ENCODE assay signal across 23 cellular contexts in genomic region chr1:30064547-30064946, GRCh38.
"Had no signal": no experiment of that assay in that cellular context is flagged by ENCODE, and none has a peak within 500 bp of the region (broad histone marks: within the 10 kb centered on the region; RNA-seq: fewer than 3 reads in every experiment).

No MANE protein-coding gene starts in this region.

- ATAC-seq: heart left ventricle; left colon; left ventricle myocardium superior; psoas muscle; sciatic nerve; stimulated activated naive B cell treated with anti-CD40 and anti-IgM and Interleukin-4, amounts not matched to agents 10 μg/mL and 1 μg/mL and 100 μg/mL, for 72 hours had no signal

- H3K4me1 ChIP-seq: heart left ventricle, parathyroid adenoma, psoas muscle, spleen, uterus had no signal

- H3K9me3 ChIP-seq: heart left ventricle, psoas muscle, spleen, uterus had no signal

- H2AFZ ChIP-seq: parathyroid adenoma had no signal

- DNase-seq: cortex of kidney; dorsolateral prefrontal cortex; effector CD8-positive, alpha-beta T cell; foreskin melanocyte; heart left ventricle; hippocampal formation; left colon; left ventricle myocardium superior; mesenchymal stem cell; midbrain; nephron progenitor cell; psoas muscle; retina; spleen; stimulated activated CD4-positive, alpha-beta T cell treated with anti-CD3 and anti-CD28 coated beads, Interleukin-15, amount 100 ng/mL, for 24 hours; stimulated activated CD4-positive, alpha-beta T cell treated with anti-CD3 and anti-CD28 coated beads, Interleukin-1b, Interleukin-23, amount 100 ng/mL, for 48 hours; stimulated activated CD4-positive, alpha-beta T cell treated with anti-CD3 and anti-CD28 coated beads, Interleukin-4, amount 100 ng/mL, for 24 hours; stimulated activated naive B cell treated with anti-CD40 and anti-IgM and Interleukin-4, amounts not matched to agents 10 μg/mL and 1 μg/mL and 100 μg/mL, for 72 hours; trophoblast cell; uterus had no signal

- H3K27ac Mint-ChIP-seq: nephron progenitor cell; stimulated activated naive B cell treated with anti-CD40 and anti-IgM and Interleukin-4, amounts not matched to agents 10 μg/mL and 1 μg/mL and 100 μg/mL, for 72 hours had no signal

- H3K4me3 Mint-ChIP-seq: nephron progenitor cell; stimulated activated naive B cell treated with anti-CD40 and anti-IgM and Interleukin-4, amounts not matched to agents 10 μg/mL and 1 μg/mL and 100 μg/mL, for 72 hours had no signal

- H3K36me3 Mint-ChIP-seq: stimulated activated naive B cell treated with anti-CD40 and anti-IgM and Interleukin-4, amounts not matched to agents 10 μg/mL and 1 μg/mL and 100 μg/mL, for 72 hours had no signal

- H3K79me2 ChIP-seq: parathyroid adenoma had no signal

- H3K4me1 Mint-ChIP-seq: stimulated activated naive B cell treated with anti-CD40 and anti-IgM and Interleukin-4, amounts not matched to agents 10 μg/mL and 1 μg/mL and 100 μg/mL, for 72 hours had no signal

- H3K27ac ChIP-seq: dorsolateral prefrontal cortex, heart left ventricle, parathyroid adenoma, psoas muscle, spleen, uterus had no signal

- H3K9ac ChIP-seq: parathyroid adenoma had no signal

- H3K27me3 ChIP-seq: uterus had no signal

- H3K36me3 ChIP-seq: heart left ventricle, spleen, uterus had no signal

- H3K9me3 Mint-ChIP-seq: nephron progenitor cell had no signal

- H3K4me3 ChIP-seq: dorsolateral prefrontal cortex, heart left ventricle, lung, psoas muscle, spleen, uterus had no signal
